Comparison of ENCODE assay signal across 19 cellular contexts in genomic region chr16:55189975-55190636, GRCh38.
DNase-seq lines count a peak whose midpoint lies in the region; ATAC-seq and TF ChIP-seq lines count a peak whose summit lies in the region.
"Had no signal": no experiment of that assay in that cellular context is flagged by ENCODE, and none has a peak within 500 bp of the region (broad histone marks: within the 10 kb centered on the region; RNA-seq: fewer than 3 reads in every experiment).

No MANE protein-coding gene starts in this region.

- no peaks in the 10 kb centered on the region for H3K36me3 ChIP-seq in endodermal cell (ENCODE audit: control insufficient read depth, insufficient read depth, low read length)

- WGBS in endodermal cell (ENCODE audit: insufficient coverage in 1 of 2, insufficient read length in 1 of 2), 2 experiments = 66 to 69% methylated on average over 18 to 20 of the region's 20 CpGs

- peaks cover 37% of the 10 kb centered on the region for H3K4me1 Mint-ChIP-seq in endodermal cell
- H3K4me1 Mint-ChIP-seq: B cell had no signal

- 0 out of 2 replicates have a peak overlapping the region, but pooled peaks have one; percentile 16 for H3K4me3 ChIP-seq in iPS-18c (ENCODE audit: insufficient read depth, low read depth, low read length)
- H3K4me3 ChIP-seq in endodermal cell (ENCODE audit: low read length) = no peak overlapping the region

- DNase-seq in NCI-H1417 (lab: John Stamatoyannopoulos, UW) = peak in 2 of 3 experiments; percentile 51 to 82
- DNase-seq in NCI-H1417 treated with DMSO at 0.1 percent for 48 hours (lab: John Stamatoyannopoulos, UW) = no peak
- DNase-seq in NCI-H2227 treated with DMSO at 0.1 percent for 48 hours (lab: John Stamatoyannopoulos, UW) = peak; percentile 16
- DNase-seq in retina = peak; percentile 75
- no peak for DNase-seq in endodermal cell
- DNase-seq: 8988T, DMS 273 treated with DMSO at 0.1 percent for 48 hours, DND-41, HCEC 1CT, KG1, MV-4-11, NCI-H2029 treated with DMSO at 0.1 percent for 48 hours, NCI-H510A, SW 1271 had no signal

- H3K27ac Mint-ChIP-seq in endodermal cell = no peak overlapping the region
- H3K27ac Mint-ChIP-seq: B cell had no signal

- peaks cover 3% of the 10 kb centered on the region for H3K27me3 Mint-ChIP-seq in endodermal cell (ENCODE audit: insufficient read depth)

- H3K9me3 Mint-ChIP-seq in endodermal cell = peaks cover 21% of the 10 kb centered on the region

- no peaks in the 10 kb centered on the region for H3K27me3 ChIP-seq in endodermal cell (ENCODE audit: control insufficient read depth, insufficient read depth, low read length, poor library complexity, severe bottlenecking)

- TF ChIP-seq CTCF in endodermal cell (conservative IDR thresholded peaks at IDR 0.05) = no peak

- no peak overlapping the region for H3K27ac ChIP-seq in endodermal cell (ENCODE audit: low read depth, low read length)

- H3K4me3 Mint-ChIP-seq in endodermal cell = no peak overlapping the region
- H3K4me3 Mint-ChIP-seq: B cell had no signal

- H3K9ac ChIP-seq in endodermal cell (ENCODE audit: extremely low read depth, low read length, poor library complexity, severe bottlenecking) = no peak overlapping the region

- ATAC-seq in HG03039 (IDR thresholded peaks at IDR 0.05; ENCODE audit: unreplicated experiment) (no peak), HG03432 (IDR thresholded peaks at IDR 0.05; ENCODE audit: unreplicated experiment) (no peak)
- ATAC-seq: Panc1 had no signal

- H3K4me1 ChIP-seq in endodermal cell (ENCODE audit: control insufficient read depth, insufficient read depth, low read length) = no peaks in the 10 kb centered on the region

- H3K9me3 ChIP-seq in iPS-18c (ENCODE audit: control insufficient read depth, insufficient read depth, low read length) (peaks cover 5% of the 10 kb centered on the region), endodermal cell (ENCODE audit: control insufficient read depth, low read length) (peaks cover 11% of the 10 kb centered on the region)

- H3K36me3 Mint-ChIP-seq in endodermal cell (ENCODE audit: low read depth) = no peaks in the 10 kb centered on the region

Comparison
In these comparisons a context has a peak if more than half of its experiments do, and no peak if none do; other contexts are left out.
1. DNase-seq: peak in NCI-H1417 (2 of 3), NCI-H2227 treated with DMSO at 0.1 percent for 48 hours (single experiment) and retina (single experiment); none in NCI-H1417 treated with DMSO at 0.1 percent for 48 hours (single experiment) and endodermal cell (single experiment).